10 cellular contexts compared by ENCODE assay signal in genomic region chr16:67939507-67940435, GRCh38. TPM values are rescaled to one million over a fixed set of nuclear protein-coding genes. Genes with fewer than 3 reads are reported as not detected.
A peak's percentile ranks its signal among the peaks of the same experiment; 100 is the strongest.
DNase-seq lines count a peak whose midpoint lies in the region; ATAC-seq and TF ChIP-seq lines count a peak whose summit lies in the region.
"Had no signal": no experiment of that assay in that cellular context is flagged by ENCODE, and none has a peak within 500 bp of the region (broad histone marks: within the 10 kb centered on the region; RNA-seq: fewer than 3 reads in every experiment).

No MANE protein-coding gene starts in this region.

- 72 to 82% (median 77%) methylated on average over 22 to 33 of the region's 33 CpGs for WGBS in adrenal gland, 4 donors

- H3K9me3 ChIP-seq in CD8-positive, alpha-beta memory T cell (ENCODE audit: low read length): no peaks in the 10 kb centered on the region
- H3K9me3 ChIP-seq in adrenal gland (replicated peaks in 1 of 3) (no peaks in the 10 kb centered on the region), upper lobe of right lung (no peaks in the 10 kb centered on the region)
- H3K9me3 ChIP-seq: esophagus muscularis mucosa had no signal

- no peaks in the 10 kb centered on the region for H3K9me3 Mint-ChIP-seq in CD8-positive, alpha-beta memory T cell

- ATAC-seq in upper lobe of right lung (no peak), GM19397 (IDR thresholded peaks at IDR 0.05; ENCODE audit: unreplicated experiment) (no peak)

- no peak overlapping the region for H3K27ac ChIP-seq in CD8-positive, alpha-beta memory T cell (ENCODE audit: low read depth, low read length)
- H3K27ac ChIP-seq in adrenal gland: no peak overlapping the region
- no peak overlapping the region for H3K27ac ChIP-seq in upper lobe of right lung

- intact Hi-C loops in adrenal gland (cut with DNase I): no loop called here
- intact Hi-C loops in upper lobe of right lung (cut with DNase I): no loop called here

- H3K4me3 Mint-ChIP-seq in CD8-positive, alpha-beta memory T cell: peak overlapping the region; percentile 31 to 87 (median 59)

- H3K4me1 Mint-ChIP-seq in CD8-positive, alpha-beta memory T cell: peaks cover 32 to 48% (median 39%) of the 10 kb centered on the region in 3 donors

- H3K36me3 Mint-ChIP-seq in CD8-positive, alpha-beta memory T cell: peaks cover 0 to 25% (median 2%) of the 10 kb centered on the region in 3 donors

- peaks cover 6% of the 10 kb centered on the region for H3K36me3 ChIP-seq in CD8-positive, alpha-beta memory T cell (ENCODE audit: insufficient read depth, low read length)
- H3K36me3 ChIP-seq in adrenal gland (replicated peaks in 1 of 2) (peaks cover 0 to 19% of the 10 kb centered on the region in 2 donors), upper lobe of right lung (peaks cover 33% of the 10 kb centered on the region)

- no peaks in the 10 kb centered on the region for H3K27me3 ChIP-seq in CD8-positive, alpha-beta memory T cell (ENCODE audit: insufficient read depth, low read length, poor library complexity, severe bottlenecking)
- H3K27me3 ChIP-seq in adrenal gland (no peaks in the 10 kb centered on the region), upper lobe of right lung (no peaks in the 10 kb centered on the region)
- H3K27me3 ChIP-seq: esophagus muscularis mucosa had no signal

- H3K4me1 ChIP-seq in CD8-positive, alpha-beta memory T cell (ENCODE audit: insufficient read depth, low read length): peaks cover 46% of the 10 kb centered on the region
- H3K4me1 ChIP-seq in adrenal gland (replicated peaks in 1 of 2) (peaks cover 7 to 31% of the 10 kb centered on the region in 2 donors), upper lobe of right lung (peaks cover 21% of the 10 kb centered on the region)

- H3K27ac Mint-ChIP-seq in CD8-positive, alpha-beta memory T cell: peak overlapping the region; percentile 14 to 97 (median 82)

- peak; percentile 7 to 67 (median 26) for DNase-seq in CD8-positive, alpha-beta memory T cell
- DNase-seq in T-helper 2 cell (peak in 3 of 5 experiments; percentile 16 to 43 (median 19)), adrenal gland (peak in 4 of 7 donors; percentile 45 to 80 (median 56)), NCI-H82 treated with DMSO at 0.1 percent for 48 hours (lab: John Stamatoyannopoulos, UW; ENCODE audit: unreplicated experiment) (no peak), upper lobe of right lung (no peak), KG1 (lab: John Stamatoyannopoulos, UW) (no peak)
- DNase-seq in stimulated activated CD4-positive, alpha-beta T cell treated with anti-CD3 and anti-CD28 coated beads, Interleukin-15, amount 100 ng/mL, for 24 hours: peak; percentile 77

- peaks cover 0 to 3% of the 10 kb centered on the region in 2 donors for H3K27me3 Mint-ChIP-seq in CD8-positive, alpha-beta memory T cell

- POLR2A ChIA-PET in CD8-positive, alpha-beta memory T cell (lab: Charles Lee): no interaction called here

- TF ChIP-seq CTCF in adrenal gland (IDR thresholded peaks at IDR 0.05): no peak
- TF ChIP-seq CTCF in upper lobe of right lung (IDR thresholded peaks at IDR 0.05): no peak

- no peak for TF ChIP-seq POLR2A in adrenal gland (IDR thresholded peaks at IDR 0.05)

- peak overlapping the region; percentile 35 for H3K4me3 ChIP-seq in CD8-positive, alpha-beta memory T cell (ENCODE audit: low read length)
- H3K4me3 ChIP-seq in adrenal gland (no peak overlapping the region), upper lobe of right lung (no peak overlapping the region)
- H3K4me3 ChIP-seq: esophagus muscularis mucosa had no signal

- CTCF ChIA-PET in CD8-positive, alpha-beta memory T cell (lab: Charles Lee): interaction anchor here (1.2 to 5.3 kb wide), 10 partner anchors 11 to 419 kb away, joined by 3 to 27 read pairs (median 4); partner anchors contain the start of genes NRN1L and SLC12A4

RNA-seq across cellular contexts. Expression of gene PSMB10, which starts 3.1 kb away (rescaled TPM):
- total RNA-seq in CD8-positive, alpha-beta memory T cell: 100 to 1,000 TPM; 176 to 189 TPM
- polyA plus RNA-seq in CD8-positive, alpha-beta memory T cell: 518 TPM
- total RNA-seq in adrenal gland (10 to 100 TPM; 42.0 to 71.9 (median 59.1) TPM), upper lobe of right lung (71.6 TPM)
- 100 to 1,000 TPM in 2 of 3 donors, 10 to 100 TPM in 1; 12.6 to 315 (median 305) TPM for polyA plus RNA-seq in adrenal gland

RNA-seq across cellular contexts. Expression of gene LCAT, which starts 4.1 kb away (rescaled TPM):
- 10 to 100 TPM; 12.7 to 12.8 TPM for total RNA-seq in CD8-positive, alpha-beta memory T cell
- polyA plus RNA-seq in CD8-positive, alpha-beta memory T cell: 0.74 TPM
- 10 to 100 TPM in 4 of 8 donors, 1 to 10 TPM in 4; 4.1 to 27.6 (median 12.6) TPM for total RNA-seq in adrenal gland
- 100 to 1,000 TPM in 1 of 3 donors, 10 to 100 TPM in 1, 1 to 10 TPM in 1; 3.0 to 240 (median 91.1) TPM for polyA plus RNA-seq in adrenal gland
- total RNA-seq in upper lobe of right lung: 40.2 TPM

RNA-seq across cellular contexts. Expression of gene CTRL, which starts 8.1 kb away (rescaled TPM):
- 1 to 10 TPM; 4.1 to 4.9 TPM for total RNA-seq in CD8-positive, alpha-beta memory T cell
- polyA plus RNA-seq in CD8-positive, alpha-beta memory T cell: 1.5 TPM
- total RNA-seq in adrenal gland: 1 to 10 TPM in 4 of 8 donors, under 1 TPM in 3, not detected in 1; 0.26 to 2.2 (median 1.2) TPM
- polyA plus RNA-seq in adrenal gland: 1 to 10 TPM in 2 of 3 donors, under 1 TPM in 1; 0.09 to 4.6 (median 3.2) TPM
- 0.96 TPM for total RNA-seq in upper lobe of right lung

RNA-seq across cellular contexts. Expression of gene SLC12A4, which starts 28.7 kb away (rescaled TPM):
- 10 to 100 TPM; 30.6 to 34.1 TPM for total RNA-seq in CD8-positive, alpha-beta memory T cell
- polyA plus RNA-seq in CD8-positive, alpha-beta memory T cell: 5.1 TPM
- total RNA-seq in adrenal gland (100 to 1,000 TPM in 1 of 8 donors, 10 to 100 TPM in 7; 54.8 to 101 (median 77.7) TPM), upper lobe of right lung (102 TPM)
- 100 to 1,000 TPM in 1 of 3 donors, 10 to 100 TPM in 2; 39.6 to 111 (median 47.0) TPM for polyA plus RNA-seq in adrenal gland

RNA-seq across cellular contexts. Expression of gene DPEP3, which starts 40.5 kb away (rescaled TPM):
- total RNA-seq in CD8-positive, alpha-beta memory T cell: under 1 TPM; 0.18 TPM
- polyA plus RNA-seq in CD8-positive, alpha-beta memory T cell: 0.10 TPM
- total RNA-seq in adrenal gland (under 1 TPM in 1 of 8 donors, not detected in 7; 0.11 TPM), upper lobe of right lung (not detected)
- under 1 TPM; 0.07 to 0.32 (median 0.11) TPM for polyA plus RNA-seq in adrenal gland
- total RNA-seq: RPMI7951 had no signal

Comparison
In these comparisons a context has a peak if more than half of its experiments do, and no peak if none do; other contexts are left out.
1. DNase-seq: peak in CD8-positive, alpha-beta memory T cell (5 of 5), T-helper 2 cell (3 of 5), adrenal gland (4 of 7) and stimulated activated CD4-positive, alpha-beta T cell treated with anti-CD3 and anti-CD28 coated beads, Interleukin-15, amount 100 ng/mL, for 24 hours (single experiment); none in NCI-H82 treated with DMSO at 0.1 percent for 48 hours (single experiment), upper lobe of right lung (single experiment) and KG1 (single experiment).